In genomic region chr13:21212138-21212775, GRCh38 we compare ENCODE assay signal across 36 cellular contexts. TPM values are rescaled to one million over a fixed set of nuclear protein-coding genes. Genes with fewer than 3 reads are reported as not detected.
"Had no signal": no experiment of that assay in that cellular context is flagged by ENCODE, and none has a peak within 500 bp of the region (broad histone marks: within the 10 kb centered on the region; RNA-seq: fewer than 3 reads in every experiment).

No MANE protein-coding gene starts in this region.

- H3K9me3 ChIP-seq: adrenal gland, ascending aorta, body of pancreas had no signal

- DNase-seq: activated CD4-positive, alpha-beta memory T cell treated with anti-CD3 and anti-CD28 coated beads, Interleukin-2, amount 10 ng/mL, durations not matched to agents 7 days and 5 days; activated CD4-positive, alpha-beta T cell treated with anti-CD3 and anti-CD28 coated beads for 1 hour; activated CD4-positive, alpha-beta T cell treated with anti-CD3 and anti-CD28 coated beads for 36 hours; activated CD4-positive, alpha-beta T cell treated with anti-CD3 and anti-CD28 coated beads for 48 hours; activated CD4-positive, alpha-beta T cell treated with anti-CD3 and anti-CD28 coated beads, Interleukin-2, amount 10 ng/mL, durations not matched to agents 7 days and 5 days; activated CD4-positive, alpha-beta T cell treated with anti-CD3 and anti-CD28 coated beads, Interleukin-2, amount 50 U/mL, for 48 hours; activated CD4-positive, CD25-positive, alpha-beta regulatory T cell; activated CD8-positive, alpha-beta memory T cell treated with anti-CD3 and anti-CD28 coated beads for 24 hours; activated CD8-positive, alpha-beta memory T cell treated with anti-CD3 and anti-CD28 coated beads, Interleukin-2, amount 10 ng/mL, durations not matched to agents 7 days and 5 days; activated CD8-positive, alpha-beta memory T cell treated with anti-CD3 and anti-CD28 coated beads, Interleukin-2, amount 50 U/mL, for 48 hours; activated CD8-positive, alpha-beta T cell treated with anti-CD3 and anti-CD28 coated beads, Interleukin-2, amount 10 ng/mL, durations not matched to agents 7 days and 5 days; activated effector memory CD4-positive, alpha-beta T cell treated with Interleukin-2 at 50 U/mL for 16 hours; activated gamma-delta T cell; activated naive CD4-positive, alpha-beta T cell treated with anti-CD3 and anti-CD28 coated beads, Interleukin-2, amount 10 ng/mL, durations not matched to agents 7 days and 5 days; activated naive CD4-positive, alpha-beta T cell treated with Interleukin-2 at 50 U/mL for 16 hours; activated T-cell treated with anti-CD3 and anti-CD28 coated beads, Interleukin-2, amount 50 U/mL, for 24 hours; activated T-cell treated with anti-CD3 and anti-CD28 coated beads, Interleukin-2, amount 50 U/mL, for 48 hours; adrenal gland; amniotic stem cell; body of pancreas; brain microvascular endothelial cell; central memory CD4-positive, alpha-beta T cell; T-helper 1 cell; T-helper 2 cell; T-helper 9 cell; WERI-Rb-1 had no signal

- ATAC-seq: activated CD4-positive, alpha-beta T cell treated with anti-CD3 and anti-CD28 coated beads for 36 hours; activated CD4-positive, CD25-positive, alpha-beta regulatory T cell treated with anti-CD3 and anti-CD28 coated beads, Interleukin-2, amount 50 U/mL, for 24 hours; activated CD8-positive, alpha-beta memory T cell treated with anti-CD3 and anti-CD28 coated beads, Interleukin-2, amount 10 ng/mL, durations not matched to agents 7 days and 5 days; activated CD8-positive, alpha-beta T cell treated with anti-CD3 and anti-CD28 coated beads, Interleukin-2, amount 10 ng/mL, durations not matched to agents 7 days and 5 days; body of pancreas; WTC11 had no signal

- H3K36me3 Mint-ChIP-seq: activated naive CD4-positive, alpha-beta T cell treated with anti-CD3 and anti-CD28 coated beads, Interleukin-2, amount 10 ng/mL, durations not matched to agents 7 days and 5 days; activated naive CD8-positive, alpha-beta T cell had no signal

- H3K4me1 ChIP-seq: adrenal gland, ascending aorta, body of pancreas, breast epithelium had no signal

- H3K36me3 ChIP-seq: adrenal gland, ascending aorta, brain microvascular endothelial cell, breast epithelium, WERI-Rb-1 had no signal

- H3K27me3 ChIP-seq: ascending aorta, body of pancreas, brain microvascular endothelial cell, breast epithelium had no signal

- FAIRE-seq: colon, TTC549 had no signal

- H3K4me3 Mint-ChIP-seq: activated CD4-positive, alpha-beta memory T cell treated with anti-CD3 and anti-CD28 coated beads, Interleukin-2, amount 10 ng/mL, durations not matched to agents 7 days and 5 days; activated CD4-positive, alpha-beta T cell treated with anti-CD3 and anti-CD28 coated beads for 36 hours; activated CD4-positive, alpha-beta T cell treated with anti-CD3 and anti-CD28 coated beads, Interleukin-2, amount 10 ng/mL, durations not matched to agents 7 days and 5 days; activated CD8-positive, alpha-beta memory T cell treated with anti-CD3 and anti-CD28 coated beads, Interleukin-2, amount 10 ng/mL, durations not matched to agents 7 days and 5 days; activated CD8-positive, alpha-beta T cell treated with anti-CD3 and anti-CD28 coated beads, Interleukin-2, amount 10 ng/mL, durations not matched to agents 7 days and 5 days; activated naive CD4-positive, alpha-beta T cell treated with anti-CD3 and anti-CD28 coated beads, Interleukin-2, amount 10 ng/mL, durations not matched to agents 7 days and 5 days; activated naive CD8-positive, alpha-beta T cell; activated T-cell treated with anti-CD3 and anti-CD28 coated beads, Interleukin-2, amount 50 U/mL, for 24 hours; T-helper 1 cell treated with Interleukin-12 subunit alpha and Interleukin-12 subunit beta and Interleukin-4 antibody, amounts not matched to agents 30 μg/mL and 1 μg/mL, for 36 hours; T-helper 2 cell treated with Interferon-gamma antibody and Interleukin-4, amounts not matched to agents 5 μg/mL and 100 μg/mL, for 36 hours; WTC11 had no signal

- H3K4me1 Mint-ChIP-seq: activated CD4-positive, alpha-beta memory T cell treated with anti-CD3 and anti-CD28 coated beads, Interleukin-2, amount 10 ng/mL, durations not matched to agents 7 days and 5 days; activated CD4-positive, alpha-beta T cell treated with anti-CD3 and anti-CD28 coated beads for 36 hours; activated CD4-positive, alpha-beta T cell treated with anti-CD3 and anti-CD28 coated beads, Interleukin-2, amount 10 ng/mL, durations not matched to agents 7 days and 5 days; activated CD8-positive, alpha-beta memory T cell treated with anti-CD3 and anti-CD28 coated beads, Interleukin-2, amount 10 ng/mL, durations not matched to agents 7 days and 5 days; activated naive CD4-positive, alpha-beta T cell treated with anti-CD3 and anti-CD28 coated beads, Interleukin-2, amount 10 ng/mL, durations not matched to agents 7 days and 5 days; WTC11 had no signal

- H3K4me3 ChIP-seq: adrenal gland, ascending aorta, body of pancreas, breast epithelium had no signal

- H3K27ac Mint-ChIP-seq: activated CD4-positive, alpha-beta memory T cell treated with anti-CD3 and anti-CD28 coated beads, Interleukin-2, amount 10 ng/mL, durations not matched to agents 7 days and 5 days; activated CD4-positive, alpha-beta T cell treated with anti-CD3 and anti-CD28 coated beads for 36 hours; activated CD4-positive, alpha-beta T cell treated with anti-CD3 and anti-CD28 coated beads, Interleukin-2, amount 10 ng/mL, durations not matched to agents 7 days and 5 days; activated CD8-positive, alpha-beta memory T cell treated with anti-CD3 and anti-CD28 coated beads, Interleukin-2, amount 10 ng/mL, durations not matched to agents 7 days and 5 days; activated CD8-positive, alpha-beta T cell treated with anti-CD3 and anti-CD28 coated beads, Interleukin-2, amount 10 ng/mL, durations not matched to agents 7 days and 5 days; activated naive CD4-positive, alpha-beta T cell treated with anti-CD3 and anti-CD28 coated beads, Interleukin-2, amount 10 ng/mL, durations not matched to agents 7 days and 5 days; activated naive CD8-positive, alpha-beta T cell; activated T-cell treated with anti-CD3 and anti-CD28 coated beads, Interleukin-2, amount 50 U/mL, for 24 hours; activated T-helper 2 cell treated with anti-CD3 and anti-CD28 coated beads, Interferon-gamma antibody, Interleukin-2, Interleukin-4, amounts not matched to agents 10 μg/mL and 5 μg/mL and 100 μg/mL, durations not matched to agents 14 hours and 24 hours and 36 hours; T-helper 1 cell treated with Interleukin-12 subunit alpha and Interleukin-12 subunit beta and Interleukin-4 antibody, amounts not matched to agents 30 μg/mL and 1 μg/mL, for 36 hours; T-helper 2 cell treated with Interferon-gamma antibody and Interleukin-4, amounts not matched to agents 5 μg/mL and 100 μg/mL, for 36 hours; WTC11 had no signal

- H3K27ac ChIP-seq: adrenal gland, ascending aorta, body of pancreas, brain microvascular endothelial cell, breast epithelium, WERI-Rb-1 had no signal

RNA-seq across cellular contexts. Expression of gene SKA3, which starts 35.9 kb away (rescaled TPM):
- total RNA-seq: ascending aorta had no signal
